ENCODE assay signal across 1 cellular context in the genomic region with DNA sequence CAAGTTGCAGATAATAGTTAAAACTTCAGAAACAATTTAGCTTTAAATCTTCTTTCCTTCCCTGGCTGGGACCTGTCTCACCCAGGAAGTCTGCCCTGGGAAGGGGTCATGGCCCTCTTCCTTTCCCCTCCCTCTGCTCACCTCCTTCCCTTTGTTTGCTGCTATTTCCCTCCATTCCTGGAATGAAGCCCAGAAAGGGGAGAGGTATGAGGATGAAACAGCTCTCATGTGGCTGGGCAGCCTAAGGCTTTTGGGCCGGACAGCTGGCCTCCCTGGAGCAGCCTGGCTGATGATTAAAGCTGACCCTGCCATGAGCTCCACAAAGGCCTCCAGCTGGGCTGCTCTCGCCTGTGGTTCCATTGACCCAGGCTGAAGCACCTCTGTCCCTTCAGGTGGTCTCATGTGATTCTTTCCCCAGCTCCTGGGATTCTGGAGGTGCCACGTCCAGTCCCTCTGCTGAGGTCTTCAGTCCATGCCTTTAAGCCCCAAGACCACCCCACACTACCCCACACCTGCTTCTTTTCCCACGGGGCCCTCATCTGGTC.
A peak's percentile ranks its signal among the peaks of the same experiment; 100 is the strongest.
TF ChIP-seq lines count a peak whose summit lies in the region.

No MANE protein-coding gene starts in this region.

TF ChIP-seq in HepG2, 621 proteins besides CTCF, POLR2A, EP300 and RAD21 (continued from another document and continues in another):
- TF ChIP-seq ZBTB4 (CRISPR knock-in tag; IDR thresholded peaks at IDR 0.05; ENCODE audit: borderline replicate concordance) = peak; percentile 78; the same call in 1 of the 2 replicates
- peak; percentile 73 for TF ChIP-seq KDM1A (CRISPR knock-in tag; IDR thresholded peaks at IDR 0.05)
- peak; percentile 78 for TF ChIP-seq MXD3 (CRISPR knock-in tag; IDR thresholded peaks at IDR 0.05)
- TF ChIP-seq, protein P1, sequence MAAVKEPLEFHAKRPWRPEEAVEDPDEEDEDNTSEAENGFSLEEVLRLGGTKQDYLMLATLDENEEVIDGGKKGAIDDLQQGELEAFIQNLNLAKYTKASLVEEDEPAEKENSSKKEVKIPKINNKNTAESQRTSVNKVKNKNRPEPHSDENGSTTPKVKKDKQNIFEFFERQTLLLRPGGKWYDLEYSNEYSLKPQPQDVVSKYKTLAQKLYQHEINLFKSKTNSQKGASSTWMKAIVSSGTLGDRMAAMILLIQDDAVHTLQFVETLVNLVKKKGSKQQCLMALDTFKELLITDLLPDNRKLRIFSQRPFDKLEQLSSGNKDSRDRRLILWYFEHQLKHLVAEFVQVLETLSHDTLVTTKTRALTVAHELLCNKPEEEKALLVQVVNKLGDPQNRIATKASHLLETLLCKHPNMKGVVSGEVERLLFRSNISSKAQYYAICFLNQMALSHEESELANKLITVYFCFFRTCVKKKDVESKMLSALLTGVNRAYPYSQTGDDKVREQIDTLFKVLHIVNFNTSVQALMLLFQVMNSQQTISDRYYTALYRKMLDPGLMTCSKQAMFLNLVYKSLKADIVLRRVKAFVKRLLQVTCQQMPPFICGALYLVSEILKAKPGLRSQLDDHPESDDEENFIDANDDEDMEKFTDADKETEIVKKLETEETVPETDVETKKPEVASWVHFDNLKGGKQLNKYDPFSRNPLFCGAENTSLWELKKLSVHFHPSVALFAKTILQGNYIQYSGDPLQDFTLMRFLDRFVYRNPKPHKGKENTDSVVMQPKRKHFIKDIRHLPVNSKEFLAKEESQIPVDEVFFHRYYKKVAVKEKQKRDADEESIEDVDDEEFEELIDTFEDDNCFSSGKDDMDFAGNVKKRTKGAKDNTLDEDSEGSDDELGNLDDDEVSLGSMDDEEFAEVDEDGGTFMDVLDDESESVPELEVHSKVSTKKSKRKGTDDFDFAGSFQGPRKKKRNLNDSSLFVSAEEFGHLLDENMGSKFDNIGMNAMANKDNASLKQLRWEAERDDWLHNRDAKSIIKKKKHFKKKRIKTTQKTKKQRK (IDR thresholded peaks at IDR 0.05; ENCODE audit: low read length) = no peak
- TF ChIP-seq ZSCAN29 (CRISPR knock-in tag; conservative IDR thresholded peaks at IDR 0.05) = no peak
- TF ChIP-seq ATF7-NPFF (CRISPR knock-in tag; IDR thresholded peaks at IDR 0.05; ENCODE audit: low read depth) = no peak
- TF ChIP-seq MEIS2 (CRISPR knock-in tag; IDR thresholded peaks at IDR 0.05) = peak; percentile 91
- no peak for TF ChIP-seq ZNF44 (CRISPR knock-in tag; IDR thresholded peaks at IDR 0.05)
- TF ChIP-seq ZNF446 (CRISPR knock-in tag; IDR thresholded peaks at IDR 0.05) = no peak
- no peak for TF ChIP-seq FOXM1 (CRISPR knock-in tag; IDR thresholded peaks at IDR 0.05)
- TF ChIP-seq MTF2 (CRISPR knock-in tag; IDR thresholded peaks at IDR 0.05; ENCODE audit: borderline replicate concordance) = no peak
- no peak for TF ChIP-seq HOXA7 (CRISPR knock-in tag; IDR thresholded peaks at IDR 0.05)
- TF ChIP-seq SMYD3 (CRISPR knock-in tag; IDR thresholded peaks at IDR 0.05) = no peak
- peak; percentile 35 for TF ChIP-seq STAG1 (CRISPR knock-in tag; IDR thresholded peaks at IDR 0.05)
- TF ChIP-seq ZNF746 (CRISPR knock-in tag; IDR thresholded peaks at IDR 0.05) = peak; percentile 91
- TF ChIP-seq FOXO1 (CRISPR knock-in tag; IDR thresholded peaks at IDR 0.05) = peak; percentile 82
- peak; percentile 78 for TF ChIP-seq SAP130 (CRISPR knock-in tag; IDR thresholded peaks at IDR 0.05; ENCODE audit: low read depth)
- no peak for TF ChIP-seq ZKSCAN1 (IDR thresholded peaks at IDR 0.05; ENCODE audit: low read length)
- no peak for TF ChIP-seq AGO2 (optimal IDR thresholded peaks at IDR 0.05; ENCODE audit: low read depth, low read length)
- TF ChIP-seq NCOA1 (CRISPR knock-in tag; IDR thresholded peaks at IDR 0.05) = no peak
- TF ChIP-seq ZNF451 (CRISPR knock-in tag; IDR thresholded peaks at IDR 0.05) = peak; percentile 13; the same call in 1 of the 2 replicates
- TF ChIP-seq KDM6A (CRISPR knock-in tag; IDR thresholded peaks at IDR 0.05; ENCODE audit: low read depth) = peak; percentile 51; the same call in 1 of the 2 replicates
- 0 out of 2 replicates have a peak, but pooled peaks have one; percentile 23 for TF ChIP-seq SNAPC2 (CRISPR knock-in tag; IDR thresholded peaks at IDR 0.05)
- no peak for TF ChIP-seq ZNF224 (CRISPR knock-in tag; IDR thresholded peaks at IDR 0.05)
- TF ChIP-seq ZFP36L2 (CRISPR knock-in tag; IDR thresholded peaks at IDR 0.05) = no peak
- TF ChIP-seq, protein P2, sequence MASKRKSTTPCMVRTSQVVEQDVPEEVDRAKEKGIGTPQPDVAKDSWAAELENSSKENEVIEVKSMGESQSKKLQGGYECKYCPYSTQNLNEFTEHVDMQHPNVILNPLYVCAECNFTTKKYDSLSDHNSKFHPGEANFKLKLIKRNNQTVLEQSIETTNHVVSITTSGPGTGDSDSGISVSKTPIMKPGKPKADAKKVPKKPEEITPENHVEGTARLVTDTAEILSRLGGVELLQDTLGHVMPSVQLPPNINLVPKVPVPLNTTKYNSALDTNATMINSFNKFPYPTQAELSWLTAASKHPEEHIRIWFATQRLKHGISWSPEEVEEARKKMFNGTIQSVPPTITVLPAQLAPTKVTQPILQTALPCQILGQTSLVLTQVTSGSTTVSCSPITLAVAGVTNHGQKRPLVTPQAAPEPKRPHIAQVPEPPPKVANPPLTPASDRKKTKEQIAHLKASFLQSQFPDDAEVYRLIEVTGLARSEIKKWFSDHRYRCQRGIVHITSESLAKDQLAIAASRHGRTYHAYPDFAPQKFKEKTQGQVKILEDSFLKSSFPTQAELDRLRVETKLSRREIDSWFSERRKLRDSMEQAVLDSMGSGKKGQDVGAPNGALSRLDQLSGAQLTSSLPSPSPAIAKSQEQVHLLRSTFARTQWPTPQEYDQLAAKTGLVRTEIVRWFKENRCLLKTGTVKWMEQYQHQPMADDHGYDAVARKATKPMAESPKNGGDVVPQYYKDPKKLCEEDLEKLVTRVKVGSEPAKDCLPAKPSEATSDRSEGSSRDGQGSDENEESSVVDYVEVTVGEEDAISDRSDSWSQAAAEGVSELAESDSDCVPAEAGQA (IDR thresholded peaks at IDR 0.05; ENCODE audit: low read depth) = no peak
- TF ChIP-seq, protein P2 (CRISPR knock-in tag; IDR thresholded peaks at IDR 0.05; ENCODE audit: borderline replicate concordance) = no peak
- peak; percentile 96 for TF ChIP-seq SOX5 (CRISPR knock-in tag; IDR thresholded peaks at IDR 0.05; ENCODE audit: borderline replicate concordance)
- TF ChIP-seq, protein P3, sequence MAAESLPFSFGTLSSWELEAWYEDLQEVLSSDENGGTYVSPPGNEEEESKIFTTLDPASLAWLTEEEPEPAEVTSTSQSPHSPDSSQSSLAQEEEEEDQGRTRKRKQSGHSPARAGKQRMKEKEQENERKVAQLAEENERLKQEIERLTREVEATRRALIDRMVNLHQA (CRISPR knock-in tag; IDR thresholded peaks at IDR 0.05) = no peak
- TF ChIP-seq, protein P4, sequence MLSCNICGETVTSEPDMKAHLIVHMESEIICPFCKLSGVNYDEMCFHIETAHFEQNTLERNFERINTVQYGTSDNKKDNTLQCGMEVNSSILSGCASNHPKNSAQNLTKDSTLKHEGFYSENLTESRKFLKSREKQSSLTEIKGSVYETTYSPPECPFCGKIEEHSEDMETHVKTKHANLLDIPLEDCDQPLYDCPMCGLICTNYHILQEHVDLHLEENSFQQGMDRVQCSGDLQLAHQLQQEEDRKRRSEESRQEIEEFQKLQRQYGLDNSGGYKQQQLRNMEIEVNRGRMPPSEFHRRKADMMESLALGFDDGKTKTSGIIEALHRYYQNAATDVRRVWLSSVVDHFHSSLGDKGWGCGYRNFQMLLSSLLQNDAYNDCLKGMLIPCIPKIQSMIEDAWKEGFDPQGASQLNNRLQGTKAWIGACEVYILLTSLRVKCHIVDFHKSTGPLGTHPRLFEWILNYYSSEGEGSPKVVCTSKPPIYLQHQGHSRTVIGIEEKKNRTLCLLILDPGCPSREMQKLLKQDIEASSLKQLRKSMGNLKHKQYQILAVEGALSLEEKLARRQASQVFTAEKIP (CRISPR knock-in tag; IDR thresholded peaks at IDR 0.05; ENCODE audit: borderline replicate concordance) = no peak
- TF ChIP-seq PHF5A (CRISPR knock-in tag; IDR thresholded peaks at IDR 0.05; ENCODE audit: low read depth, unreplicated experiment) = no peak
- TF ChIP-seq, protein P5, sequence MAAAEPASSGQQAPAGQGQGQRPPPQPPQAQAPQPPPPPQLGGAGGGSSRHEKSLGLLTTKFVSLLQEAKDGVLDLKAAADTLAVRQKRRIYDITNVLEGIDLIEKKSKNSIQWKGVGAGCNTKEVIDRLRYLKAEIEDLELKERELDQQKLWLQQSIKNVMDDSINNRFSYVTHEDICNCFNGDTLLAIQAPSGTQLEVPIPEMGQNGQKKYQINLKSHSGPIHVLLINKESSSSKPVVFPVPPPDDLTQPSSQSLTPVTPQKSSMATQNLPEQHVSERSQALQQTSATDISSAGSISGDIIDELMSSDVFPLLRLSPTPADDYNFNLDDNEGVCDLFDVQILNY (CRISPR knock-in tag; conservative IDR thresholded peaks at IDR 0.05) = no peak
- TF ChIP-seq ZNF280D (CRISPR knock-in tag; IDR thresholded peaks at IDR 0.05) = peak; percentile 65; the same call in 1 of the 2 replicates
- TF ChIP-seq ZNF790 (CRISPR knock-in tag; IDR thresholded peaks at IDR 0.05; ENCODE audit: borderline replicate concordance) = peak; percentile 88; the same call in 1 of the 2 replicates
- TF ChIP-seq, protein P6, sequence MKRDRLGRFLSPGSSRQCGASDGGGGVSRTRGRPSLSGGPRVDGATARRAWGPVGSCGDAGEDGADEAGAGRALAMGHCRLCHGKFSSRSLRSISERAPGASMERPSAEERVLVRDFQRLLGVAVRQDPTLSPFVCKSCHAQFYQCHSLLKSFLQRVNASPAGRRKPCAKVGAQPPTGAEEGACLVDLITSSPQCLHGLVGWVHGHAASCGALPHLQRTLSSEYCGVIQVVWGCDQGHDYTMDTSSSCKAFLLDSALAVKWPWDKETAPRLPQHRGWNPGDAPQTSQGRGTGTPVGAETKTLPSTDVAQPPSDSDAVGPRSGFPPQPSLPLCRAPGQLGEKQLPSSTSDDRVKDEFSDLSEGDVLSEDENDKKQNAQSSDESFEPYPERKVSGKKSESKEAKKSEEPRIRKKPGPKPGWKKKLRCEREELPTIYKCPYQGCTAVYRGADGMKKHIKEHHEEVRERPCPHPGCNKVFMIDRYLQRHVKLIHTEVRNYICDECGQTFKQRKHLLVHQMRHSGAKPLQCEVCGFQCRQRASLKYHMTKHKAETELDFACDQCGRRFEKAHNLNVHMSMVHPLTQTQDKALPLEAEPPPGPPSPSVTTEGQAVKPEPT (CRISPR knock-in tag; IDR thresholded peaks at IDR 0.05; ENCODE audit: low read depth) = no peak
- TF ChIP-seq ZNF20 (CRISPR knock-in tag; IDR thresholded peaks at IDR 0.05) = no peak
- peak; percentile 44; the same call in 1 of the 2 replicates for TF ChIP-seq RBFOX2 (IDR thresholded peaks at IDR 0.05; ENCODE audit: low read depth, low read length)
